8 cellular contexts compared by ENCODE assay signal in genomic region chr6:83859410-83860346, GRCh38. TPM values are rescaled to one million over a fixed set of nuclear protein-coding genes. Genes with fewer than 3 reads are reported as not detected.
DNase-seq lines count a peak whose midpoint lies in the region; ATAC-seq, FAIRE-seq and TF ChIP-seq lines count a peak whose summit lies in the region.

A gene with protein sequence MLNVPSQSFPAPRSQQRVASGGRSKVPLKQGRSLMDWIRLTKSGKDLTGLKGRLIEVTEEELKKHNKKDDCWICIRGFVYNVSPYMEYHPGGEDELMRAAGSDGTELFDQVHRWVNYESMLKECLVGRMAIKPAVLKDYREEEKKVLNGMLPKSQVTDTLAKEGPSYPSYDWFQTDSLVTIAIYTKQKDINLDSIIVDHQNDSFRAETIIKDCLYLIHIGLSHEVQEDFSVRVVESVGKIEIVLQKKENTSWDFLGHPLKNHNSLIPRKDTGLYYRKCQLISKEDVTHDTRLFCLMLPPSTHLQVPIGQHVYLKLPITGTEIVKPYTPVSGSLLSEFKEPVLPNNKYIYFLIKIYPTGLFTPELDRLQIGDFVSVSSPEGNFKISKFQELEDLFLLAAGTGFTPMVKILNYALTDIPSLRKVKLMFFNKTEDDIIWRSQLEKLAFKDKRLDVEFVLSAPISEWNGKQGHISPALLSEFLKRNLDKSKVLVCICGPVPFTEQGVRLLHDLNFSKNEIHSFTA (plus strand): TSS chr6:83859689. CDS start chr6:83859783, 94 bp downstream.

- peaks cover 25% of the 10 kb centered on the region for H3K27me3 Mint-ChIP-seq in mesothelial cell of epicardium (ENCODE audit: low read depth)

- H2AFZ ChIP-seq in OCI-LY1 (ENCODE audit: low read length), result peak within 1 kb of the TSS; percentile 97

- H3K27me3 ChIP-seq in HUES64 (ENCODE audit: insufficient read depth, low read length) (peaks cover 37% of the 10 kb centered on the region), OCI-LY1 (ENCODE audit: insufficient read depth, low read length) (no peaks in the 10 kb centered on the region)

- peak within 1 kb of the TSS; percentile 97 for H3K4me3 Mint-ChIP-seq in mesothelial cell of epicardium

- H3K9me2 ChIP-seq in OCI-LY1 (ENCODE audit: low read depth, low read length), result no peaks in the 10 kb centered on the region

- peaks cover 6% of the 10 kb centered on the region for H3K36me3 ChIP-seq in HUES64 (ENCODE audit: insufficient read depth, low read length)
- H3K36me3 ChIP-seq in OCI-LY1 (ENCODE audit: insufficient read depth, low read length), result peaks cover 8% of the 10 kb centered on the region

- no peaks in the 10 kb centered on the region for H4K20me1 ChIP-seq in OCI-LY1 (ENCODE audit: insufficient read depth, low read length)

- peaks cover 28% of the 10 kb centered on the region for H3K79me2 ChIP-seq in OCI-LY1 (ENCODE audit: insufficient read depth, low read length)

- H3F3A ChIP-seq in OCI-LY1 (ENCODE audit: insufficient read depth, low read length), result no peaks in the 10 kb centered on the region

- H3K9ac ChIP-seq in HUES64 (ENCODE audit: low read depth, low read length) (peak within 1 kb of the TSS; percentile 73), OCI-LY1 (ENCODE audit: low read length) (peak within 1 kb of the TSS; percentile 70)

- peak within 1 kb of the TSS; percentile 98 for H3K4me2 ChIP-seq in OCI-LY1 (ENCODE audit: low read length)

- no peaks in the 10 kb centered on the region for H3K36me3 Mint-ChIP-seq in mesothelial cell of epicardium

- H3K4me3 ChIP-seq in HUES64 (ENCODE audit: low read length) (peak within 1 kb of the TSS; percentile 90), OCI-LY1 (ENCODE audit: low read depth, low read length, poor library complexity, severe bottlenecking) (peak within 1 kb of the TSS; percentile 79)

- peak within 1 kb of the TSS; percentile 86 for H3K27ac Mint-ChIP-seq in mesothelial cell of epicardium

- H3K4me1 ChIP-seq in HUES64 (ENCODE audit: insufficient read depth, low read length) (peaks cover 6% of the 10 kb centered on the region), OCI-LY1 (ENCODE audit: insufficient read depth, low read length, severe bottlenecking) (peaks cover 36% of the 10 kb centered on the region)

- H3K27ac ChIP-seq in HUES64 (ENCODE audit: low read depth, low read length), result no peak within 1 kb of the TSS
- H3K27ac ChIP-seq in OCI-LY1 (ENCODE audit: low read depth, low read length, poor library complexity, severe bottlenecking), result no peak within 1 kb of the TSS

- H3K9me3 Mint-ChIP-seq in mesothelial cell of epicardium, result no peaks in the 10 kb centered on the region

- peaks cover 15% of the 10 kb centered on the region for H3K4me1 Mint-ChIP-seq in mesothelial cell of epicardium

- peak; percentile 97 for ATAC-seq in GM21447 (IDR thresholded peaks at IDR 0.05; ENCODE audit: unreplicated experiment)

- DNase-seq in DMS 273 (lab: John Stamatoyannopoulos, UW; ENCODE audit: unreplicated experiment), result peak; percentile 98
- DNase-seq in activated CD8-positive, alpha-beta memory T cell treated with anti-CD3 and anti-CD28 coated beads, Interleukin-2, amount 50 U/mL, for 4 hours, result peak; percentile 92
- peak; percentile 82 to 94 for DNase-seq in mesothelial cell of epicardium (ENCODE audit: low spot score in 2 of 2, unreplicated experiment in 2 of 2)
- DNase-seq in stimulated activated CD8-positive, alpha-beta memory T cell treated with anti-CD3 and anti-CD28 coated beads, Interleukin-15, amount 100 ng/mL, for 48 hours (ENCODE audit: low read depth in 2 of 2), result peak; percentile 90 to 91

- peak; percentile 94 for FAIRE-seq in endometrium (lab: Jason Lieb, UNC)

- under 1% methylated on average over 53 of the region's 53 CpGs for WGBS in HUES64

- no peaks in the 10 kb centered on the region for H3K9me3 ChIP-seq in HUES64 (ENCODE audit: insufficient read depth, low read depth, low read length)
- H3K9me3 ChIP-seq in OCI-LY1 (ENCODE audit: low read length), result no peaks in the 10 kb centered on the region

- peak; percentile 39 for TF ChIP-seq CTCF in OCI-LY1 (IDR thresholded peaks at IDR 0.05; ENCODE audit: low read length)
- TF ChIP-seq CTCF in mesothelial cell of epicardium (IDR thresholded peaks at IDR 0.05; ENCODE audit: unreplicated experiment), result peak; percentile 50

RNA-seq across cellular contexts. Expression of the gene that starts here (rescaled TPM):
- polyA plus RNA-seq in HUES64 (2013, experiment 1 of 2), result 10.8 TPM
- polyA plus RNA-seq in HUES64 (2013, experiment 2 of 2), result 13.3 TPM
- 8.4 to 8.7 TPM (median 8.6 TPM) in 3 replicates for total RNA-seq in mesothelial cell of epicardium
